In genomic region chr19:55503447-55504251, GRCh38 we compare ENCODE assay signal across 8 cellular contexts. TPM values are rescaled to one million over a fixed set of nuclear protein-coding genes. Genes with fewer than 3 reads are reported as not detected.
DNase-seq lines count a peak whose midpoint lies in the region; ATAC-seq, FAIRE-seq and TF ChIP-seq lines count a peak whose summit lies in the region.

No MANE protein-coding gene starts in this region.

- DNase-seq in GM06990 (ENCODE audit: extremely low read depth, insufficient read length) (peak; percentile 96), HFF-Myc (ENCODE audit: extremely low read depth, low read depth) (no peak), MV-4-11 (lab: John Stamatoyannopoulos, UW) (peak; percentile 91), SK-N-SH (peak; percentile 99), glutamatergic neuron (peak; percentile 98), pancreas (peak; percentile 89 to 99 (median 92)), thyroid gland (peak; percentile 93)
- DNase-seq in activated naive CD4-positive, alpha-beta T cell treated with anti-CD3 and anti-CD28 coated beads, Interleukin-2, amount 50 U/mL, for 16 hours, result peak; percentile 93

- H4K20me1 ChIP-seq in SK-N-SH (ENCODE audit: insufficient read depth), result no peaks in the 10 kb centered on the region

- H3K79me2 ChIP-seq in SK-N-SH (ENCODE audit: insufficient read depth), result no peaks in the 10 kb centered on the region

- H3K27ac Mint-ChIP-seq in glutamatergic neuron (ENCODE audit: unreplicated experiment), result peak overlapping the region; percentile 68

- WGBS in SK-N-SH (ENCODE audit: low lambda C conversion rate), result 46% methylated on average over 40 of the region's 68 CpGs
- 15% methylated on average over 64 to 68 of the region's 68 CpGs for WGBS in pancreas, 2 donors
- 19 to 23% methylated on average over 56 to 61 of the region's 68 CpGs for WGBS in thyroid gland, 2 donors

- ATAC-seq in pancreas, result peak; percentile 97 to 99 (median 98)

- H3K4me3 ChIP-seq in GM06990 (replicated peaks; ENCODE audit: low read depth, low read length) (peak overlapping the region; percentile 63), HFF-Myc (replicated peaks; ENCODE audit: low read depth, low read length) (0 out of 2 replicates have a peak overlapping the region, but pooled peaks have one; percentile 14), SK-N-SH (ENCODE audit: low read depth in 2 of 2, low read length in 1 of 2) (peak overlapping the region; percentile 49 to 62), pancreas (peak overlapping the region in 3 of 4 donors; percentile 13 to 34 (median 21)), thyroid gland (replicated peaks in 1 of 3) (peak overlapping the region in 1 of 3 donors; percentile 21)

- H3K4me1 Mint-ChIP-seq in glutamatergic neuron (ENCODE audit: low read depth, unreplicated experiment), result no peaks in the 10 kb centered on the region

- H3K9me3 Mint-ChIP-seq in glutamatergic neuron (ENCODE audit: unreplicated experiment), result peaks cover 9% of the 10 kb centered on the region

- H3K36me3 Mint-ChIP-seq in glutamatergic neuron (ENCODE audit: unreplicated experiment), result peaks cover 21% of the 10 kb centered on the region

- H3K4me2 ChIP-seq in SK-N-SH, result peak overlapping the region; percentile 70; the same call in 1 of the 2 replicates

- no peak for FAIRE-seq in pancreas (lab: Jason Lieb, UNC)

- peak overlapping the region; percentile 75; the same call in 1 of the 2 replicates for H2AFZ ChIP-seq in SK-N-SH (ENCODE audit: low read depth)

- H3K4me3 Mint-ChIP-seq in glutamatergic neuron (ENCODE audit: unreplicated experiment), result peak overlapping the region; percentile 78

- TF ChIP-seq CTCF in GM06990 (IDR thresholded peaks at IDR 0.05; ENCODE audit: insufficient read depth, low read length, poor library complexity, severe bottlenecking) (peak; percentile 99), HFF-Myc (IDR thresholded peaks at IDR 0.05; ENCODE audit: low read depth, low read length, missing control alignments) (peak; percentile 90), SK-N-SH (IDR thresholded peaks at IDR 0.05) (peak; percentile 96), glutamatergic neuron (IDR thresholded peaks at IDR 0.05; ENCODE audit: partially characterized antibody, unreplicated experiment) (peak; percentile 99), pancreas (IDR thresholded peaks at IDR 0.05) (peak; percentile 97 to 99 (median 98)), thyroid gland (IDR thresholded peaks at IDR 0.05) (peak; percentile 95 to 99 (median 98))

- H3K9ac ChIP-seq in SK-N-SH, result peak overlapping the region; percentile 29; the same call in 1 of the 2 replicates

- peaks cover 5% of the 10 kb centered on the region for H3F3A ChIP-seq in SK-N-SH (replicated peaks; ENCODE audit: insufficient read depth)

- H3K9me3 ChIP-seq in SK-N-SH, result no peaks in the 10 kb centered on the region
- no peaks in the 10 kb centered on the region for H3K9me3 ChIP-seq in pancreas
- H3K9me3 ChIP-seq in thyroid gland, result no peaks in the 10 kb centered on the region

- POLR2A ChIA-PET in SK-N-SH (lab: Yijun Ruan, JAX), result interaction anchor here (0.7 to 1.7 kb wide), 7 partner anchors 12 to 96 kb away, joined by 3 to 12 read pairs (median 8); partner anchors contain the start of genes NAT14, UBE2S and ZNF628

- H3K4me1 ChIP-seq in SK-N-SH (ENCODE audit: control insufficient read depth in 1 of 2, insufficient read depth in 2 of 2, low read depth in 1 of 2, low read length in 1 of 2) (peaks cover 0 to 6% of the 10 kb centered on the region in 2 experiments; a peak in 1 of 4 replicates), pancreas (no peaks in the 10 kb centered on the region), thyroid gland (no peaks in the 10 kb centered on the region)

- TF ChIP-seq RAD21 in SK-N-SH (IDR thresholded peaks at IDR 0.05; ENCODE audit: low read length), result peak; percentile 93

- intact Hi-C loops in pancreas (cut with DNase I), result loop anchor here in 2 of 3 donors (2.0 to 5.0 kb wide), 3 partner anchors 39 to 366 kb away; partner anchors contain the start of gene C19orf85 (in 1 of the 2)
- intact Hi-C loops in thyroid gland (cut with DNase I), result loop anchor here (2.0 to 10.0 kb wide), 3 partner anchors 41 to 361 kb away; no protein-coding TSS in a partner anchor

- H3K27me3 ChIP-seq in GM06990 (replicated peaks; ENCODE audit: control insufficient read depth, insufficient read depth, low read length) (no peaks in the 10 kb centered on the region; the same call in 1 of the 2 replicates), SK-N-SH (ENCODE audit: insufficient read depth) (no peaks in the 10 kb centered on the region), pancreas (no peaks in the 10 kb centered on the region), thyroid gland (no peaks in the 10 kb centered on the region)

- CTCF ChIA-PET in SK-N-SH (lab: Yijun Ruan, JAX), result interaction anchor here (0.6 to 3.8 kb wide), 52 partner anchors 10 to 774 kb away, joined by 3 to 162 read pairs (median 4); partner anchors contain the start of genes NAT14, SBK3, SSC5D and U2AF2

- peaks cover 19% of the 10 kb centered on the region for H3K27me3 Mint-ChIP-seq in glutamatergic neuron (ENCODE audit: unreplicated experiment)

- TF ChIP-seq POLR2A in thyroid gland (IDR thresholded peaks at IDR 0.05), result no peak

- no peaks in the 10 kb centered on the region for H3K9me2 ChIP-seq in SK-N-SH

- no peaks in the 10 kb centered on the region for H3K36me3 ChIP-seq in GM06990 (ENCODE audit: control insufficient read depth, insufficient read depth, low read length)
- no peaks in the 10 kb centered on the region for H3K36me3 ChIP-seq in SK-N-SH (replicated peaks in 1 of 2; ENCODE audit: control insufficient read depth in 1 of 2, insufficient read depth in 2 of 2, low read length in 1 of 2)
- no peaks in the 10 kb centered on the region for H3K36me3 ChIP-seq in pancreas
- H3K36me3 ChIP-seq in thyroid gland, result no peaks in the 10 kb centered on the region

- H3K27ac ChIP-seq in SK-N-SH (ENCODE audit: low read depth in 2 of 2, low read length in 1 of 2), result peak overlapping the region in 1 of 2 experiments; percentile 71; a peak in 1 of 4 replicates
- peak overlapping the region in 1 of 4 donors; percentile 17 for H3K27ac ChIP-seq in pancreas
- no peak overlapping the region for H3K27ac ChIP-seq in thyroid gland

- no peak for TF ChIP-seq EP300 in SK-N-SH (IDR thresholded peaks at IDR 0.05; ENCODE audit: borderline replicate concordance in 1 of 2, low read depth in 1 of 2, low read length in 1 of 2)

TF ChIP-seq in SK-N-SH, 30 proteins besides CTCF, POLR2A, EP300 and RAD21:
- peak; percentile 50; the same call in 1 of the 2 replicates for TF ChIP-seq ELF1 (IDR thresholded peaks at IDR 0.05)
- peak; percentile 84 for TF ChIP-seq SMC3 (IDR thresholded peaks at IDR 0.05; ENCODE audit: low read depth, low read length)
- TF ChIP-seq MAX (IDR thresholded peaks at IDR 0.05; ENCODE audit: low read depth), result peak; percentile 99
- peak; percentile 28 for TF ChIP-seq RCOR1 (IDR thresholded peaks at IDR 0.05; ENCODE audit: low read length)
- TF ChIP-seq CHD2 (IDR thresholded peaks at IDR 0.05; ENCODE audit: low read length, partially characterized antibody), result peak; percentile 64
- TF ChIP-seq NRF1 (IDR thresholded peaks at IDR 0.05; ENCODE audit: low read depth, low read length), result peak; percentile 84
- no peak for TF ChIP-seq FOXJ3 (CRISPR knock-in tag; IDR thresholded peaks at IDR 0.05)
- no peak for TF ChIP-seq TCF12 (IDR thresholded peaks at IDR 0.05)
- TF ChIP-seq RFX5 (IDR thresholded peaks at IDR 0.05; ENCODE audit: low read length), result peak; percentile 99
TF ChIP-seq in SK-N-SH: peak in this region for 7.

RNA-seq across cellular contexts. Expression of gene SSC5D, which starts 15.4 kb away (rescaled TPM):
- polyA plus RNA-seq in SK-N-SH (2012; rRNA removed) (2.6 and 4.9 TPM in 2 replicates), pancreas (1 to 10 TPM in 1 of 2 donors, under 1 TPM in 1; 0.77 to 2.1 TPM)
- polyA plus RNA-seq in SK-N-SH (2012; cell fraction: cytosol; rRNA removed), result 2.4 and 4.2 TPM in 2 replicates
- 22.1 and 22.8 TPM in 2 replicates for polyA plus RNA-seq in SK-N-SH (2012; cell fraction: nucleus; rRNA removed)
- total RNA-seq in glutamatergic neuron (ENCODE audit: unreplicated experiment) (7.6 TPM), pancreas (1 to 10 TPM in 4 of 6 donors, under 1 TPM in 2; 0.60 to 5.3 (median 1.4) TPM), thyroid gland (1 to 10 TPM; 1.7 to 2.9 (median 2.2) TPM)

RNA-seq across cellular contexts. Expression of gene NAT14, which starts 18.7 kb away (rescaled TPM):
- polyA plus RNA-seq in SK-N-SH (2012; rRNA removed) (84.4 and 89.9 TPM in 2 replicates), pancreas (10 to 100 TPM; 27.9 to 32.4 TPM)
- 51.1 and 68.5 TPM in 2 replicates for polyA plus RNA-seq in SK-N-SH (2012; cell fraction: cytosol; rRNA removed)
- 132 and 194 TPM in 2 replicates for polyA plus RNA-seq in SK-N-SH (2012; cell fraction: nucleus; rRNA removed)
- total RNA-seq in glutamatergic neuron (ENCODE audit: unreplicated experiment) (125 TPM), pancreas (10 to 100 TPM in 1 of 6 donors, 1 to 10 TPM in 5; 5.8 to 10.1 (median 7.5) TPM), thyroid gland (10 to 100 TPM in 2 of 4 donors, 1 to 10 TPM in 2; 5.1 to 28.3 (median 12.2) TPM)

RNA-seq across cellular contexts. Expression of gene ZNF628, which starts 27.2 kb away (rescaled TPM):
- polyA plus RNA-seq in SK-N-SH (2012; rRNA removed) (0.73 and 1.6 TPM in 2 replicates), pancreas (1 to 10 TPM; 2.6 to 7.8 TPM)
- 0.58 and 1.1 TPM in 2 replicates for polyA plus RNA-seq in SK-N-SH (2012; cell fraction: cytosol; rRNA removed)
- 3.7 and 4.2 TPM in 2 replicates for polyA plus RNA-seq in SK-N-SH (2012; cell fraction: nucleus; rRNA removed)
- total RNA-seq in glutamatergic neuron (ENCODE audit: unreplicated experiment) (13.7 TPM), pancreas (1 to 10 TPM; 3.4 to 6.2 (median 4.1) TPM), thyroid gland (10 to 100 TPM in 2 of 4 donors, 1 to 10 TPM in 2; 2.1 to 12.0 (median 6.5) TPM)

RNA-seq across cellular contexts. Expression of gene SBK2, which starts 33.3 kb away (rescaled TPM):
- polyA plus RNA-seq in SK-N-SH (2012; rRNA removed) (0.20 and 0.28 TPM in 2 replicates), pancreas (under 1 TPM; 0.28 to 0.46 TPM)
- 0.10 and 0.17 TPM in 2 replicates for polyA plus RNA-seq in SK-N-SH (2012; cell fraction: cytosol; rRNA removed)
- polyA plus RNA-seq in SK-N-SH (2012; cell fraction: nucleus; rRNA removed), result 2.1 and 3.0 TPM in 2 replicates
- total RNA-seq in glutamatergic neuron (ENCODE audit: unreplicated experiment) (0.42 TPM), pancreas (under 1 TPM in 1 of 6 donors, not detected in 5; 0.43 TPM), thyroid gland (not detected)

RNA-seq across cellular contexts. Expression of gene C19orf85, which starts 39.1 kb away (rescaled TPM):
- polyA plus RNA-seq in SK-N-SH (2012; rRNA removed), result not detected in 2 replicates
- polyA plus RNA-seq in SK-N-SH (2012; cell fraction: cytosol; rRNA removed), result not detected in 2 replicates
- 0.27 and 0.29 TPM in 2 replicates for polyA plus RNA-seq in SK-N-SH (2012; cell fraction: nucleus; rRNA removed)
- total RNA-seq in glutamatergic neuron (ENCODE audit: unreplicated experiment), result not detected
- not detected for total RNA-seq in pancreas
- polyA plus RNA-seq in pancreas, result not detected
- total RNA-seq in thyroid gland, result not detected
